In genomic region chr2:57906152-57906732, GRCh38 we compare ENCODE assay signal across 8 cellular contexts.
A peak's percentile ranks its signal among the peaks of the same experiment; 100 is the strongest.
DNase-seq lines count a peak whose midpoint lies in the region; ATAC-seq, FAIRE-seq and TF ChIP-seq lines count a peak whose summit lies in the region.

No MANE protein-coding gene starts in this region.

- 27 to 28% methylated on average over 5 of the region's 5 CpGs for WGBS in tibial nerve, 2 donors

- in situ Hi-C loops in brain microvascular endothelial cell (cut with HindIII; ENCODE audit: low pct_ligation_motif_present, low sequenced_read_pairs) = no loop called here

- H3K27ac ChIP-seq in brain microvascular endothelial cell = no peak overlapping the region
- no peak overlapping the region for H3K27ac ChIP-seq in tibial nerve

- no peaks in the 10 kb centered on the region for H3K9me3 ChIP-seq in tibial nerve

- TF ChIP-seq EP300 in tibial nerve (IDR thresholded peaks at IDR 0.05) = no peak

- TF ChIP-seq CTCF in brain microvascular endothelial cell (IDR thresholded peaks at IDR 0.05; ENCODE audit: low read depth, low read length, missing control alignments) (peak; percentile 73), tibial nerve (IDR thresholded peaks at IDR 0.05) (peak; percentile 60 to 75 (median 65))

- DNase-seq in DMS114 treated with DMSO at 0.1 percent for 48 hours (lab: John Stamatoyannopoulos, UW; ENCODE audit: unreplicated experiment) (peak; percentile 81), NCI-H526 treated with DMSO at 0.1 percent for 48 hours (lab: John Stamatoyannopoulos, UW) (peak; percentile 47), brain microvascular endothelial cell (peak; percentile 18), tibial nerve (ENCODE audit: low spot score in 2 of 2) (no peak), NCI-H187 treated with DMSO at 0.1 percent for 48 hours (lab: John Stamatoyannopoulos, UW) (no peak)

- peaks cover 0 to 6% (median 0%) of the 10 kb centered on the region in 4 donors for H3K4me1 ChIP-seq in tibial nerve

- no peaks in the 10 kb centered on the region for H3K27me3 ChIP-seq in brain microvascular endothelial cell (replicated peaks)
- no peaks in the 10 kb centered on the region for H3K27me3 ChIP-seq in tibial nerve

- peak; percentile 58 for ATAC-seq in GM19328 (IDR thresholded peaks at IDR 0.05; ENCODE audit: unreplicated experiment)
- ATAC-seq in HG03196 (IDR thresholded peaks at IDR 0.05; ENCODE audit: unreplicated experiment) = peak; percentile 61

- TF ChIP-seq POLR2A in tibial nerve (IDR thresholded peaks at IDR 0.05) = no peak

- H3K36me3 ChIP-seq in brain microvascular endothelial cell (replicated peaks) = no peaks in the 10 kb centered on the region
- no peaks in the 10 kb centered on the region for H3K36me3 ChIP-seq in tibial nerve

- peak; percentile 65 for FAIRE-seq in islet of Langerhans (lab: Jason Lieb, UNC)

- no peak overlapping the region for H3K4me3 ChIP-seq in brain microvascular endothelial cell (ENCODE audit: low read depth, low read length)
- no peak overlapping the region for H3K4me3 ChIP-seq in tibial nerve

Comparison
In these comparisons a context has a peak if more than half of its experiments do, and no peak if none do; other contexts are left out.
1. DNase-seq: peak in DMS114 treated with DMSO at 0.1 percent for 48 hours (single experiment), NCI-H526 treated with DMSO at 0.1 percent for 48 hours (single experiment) and brain microvascular endothelial cell (single experiment); none in tibial nerve (0 of 2) and NCI-H187 treated with DMSO at 0.1 percent for 48 hours (single experiment).